22 cellular contexts compared by ENCODE assay signal in genomic region chr2:45872211-45872610, GRCh38.
DNase-seq lines count a peak whose midpoint lies in the region; ATAC-seq and TF ChIP-seq lines count a peak whose summit lies in the region.
"Had no signal": no experiment of that assay in that cellular context is flagged by ENCODE, and none has a peak within 500 bp of the region (broad histone marks: within the 10 kb centered on the region; RNA-seq: fewer than 3 reads in every experiment).

No MANE protein-coding gene starts in this region.

- H3K4me3 ChIP-seq in adrenal gland (no peak overlapping the region), mesendoderm (ENCODE audit: low read length) (no peak overlapping the region)
- H3K4me3 ChIP-seq: A549, body of pancreas, vagina had no signal

- DNase-seq in ACHN = peak; percentile 42
- DNase-seq in HK-2 (ENCODE audit: unreplicated experiment) = peak; percentile 36
- peak; percentile 35 to 82 (median 75) for DNase-seq in adrenal gland
- no peak for DNase-seq in left colon
- DNase-seq in GM03348 (ENCODE audit: low spot score) = no peak
- DNase-seq in CD4-positive, alpha-beta T cell = no peak
- DNase-seq in mesendoderm = no peak
- DNase-seq in GM10248 (ENCODE audit: extremely low spot score) = no peak
- DNase-seq: activated CD4-positive, alpha-beta memory T cell treated with anti-CD3 and anti-CD28 coated beads for 36 hours; activated naive CD8-positive, alpha-beta T cell treated with anti-CD3 and anti-CD28 coated beads for 36 hours; activated T-cell treated with anti-CD3 and anti-CD28 coated beads, Interleukin-2, amount 50 U/mL, for 48 hours; CD4-positive, CD25-positive, alpha-beta regulatory T cell; endodermal cell; Karpas-422; left cardiac atrium; NCI-H1105 treated with DMSO at 0.1 percent for 48 hours; NCI-H69; T-helper 1 cell had no signal

- no peaks in the 10 kb centered on the region for H3K27me3 ChIP-seq in adrenal gland
- H3K27me3 ChIP-seq in CD4-positive, alpha-beta T cell (ENCODE audit: control insufficient read depth, insufficient read depth, low read length) = no peaks in the 10 kb centered on the region
- no peaks in the 10 kb centered on the region for H3K27me3 ChIP-seq in mesendoderm (ENCODE audit: insufficient read depth, low read length, poor library complexity)
- H3K27me3 ChIP-seq: body of pancreas, vagina had no signal

- H2AK5ac ChIP-seq in mesendoderm (ENCODE audit: low read length) = no peak overlapping the region

- no peak overlapping the region for H4K8ac ChIP-seq in mesendoderm (ENCODE audit: low read depth, low read length)

- no peak overlapping the region for H3K9ac ChIP-seq in mesendoderm (ENCODE audit: low read length)

- H3K27ac ChIP-seq in adrenal gland = peak overlapping the region in 3 of 5 donors; percentile 1 to 37 (median 16)
- no peak overlapping the region for H3K27ac ChIP-seq in CD4-positive, alpha-beta T cell (ENCODE audit: low read depth, low read length)
- H3K27ac ChIP-seq in mesendoderm (ENCODE audit: low read depth, low read length) = no peak overlapping the region
- H3K27ac ChIP-seq: A549, body of pancreas, vagina had no signal

- H3K36me3 ChIP-seq in adrenal gland (replicated peaks in 1 of 2) (no peaks in the 10 kb centered on the region), mesendoderm (ENCODE audit: control insufficient read depth, insufficient read depth, low read length) (no peaks in the 10 kb centered on the region)
- H3K36me3 ChIP-seq: vagina had no signal

- intact Hi-C loops in adrenal gland (cut with DNase I) = no loop called here
- intact Hi-C loops in left colon (cut with DNase I, micrococcal nuclease) = no loop called here
- intact Hi-C loops in CD4-positive, alpha-beta T cell (cut with DNase I, micrococcal nuclease) = no loop called here

- peaks cover 0 to 5% (median 0%) of the 10 kb centered on the region in 3 donors for H3K9me3 ChIP-seq in adrenal gland (replicated peaks in 1 of 3)
- H3K9me3 ChIP-seq in CD4-positive, alpha-beta T cell (ENCODE audit: control insufficient read depth, low read length) = peaks cover 11% of the 10 kb centered on the region
- H3K9me3 ChIP-seq: body of pancreas, vagina had no signal

- H3K4me1 ChIP-seq in adrenal gland (replicated peaks in 1 of 2) (peaks cover 10 to 14% of the 10 kb centered on the region in 2 donors), mesendoderm (ENCODE audit: control insufficient read depth, low read depth, low read length) (no peaks in the 10 kb centered on the region)
- H3K4me1 ChIP-seq: A549 had no signal

- TF ChIP-seq POLR2A in adrenal gland (IDR thresholded peaks at IDR 0.05) = no peak

- peaks cover 11% of the 10 kb centered on the region for H3K9me3 Mint-ChIP-seq in CD4-positive, alpha-beta T cell

- H3K27me3 Mint-ChIP-seq in CD4-positive, alpha-beta T cell = no peaks in the 10 kb centered on the region
- H3K27me3 Mint-ChIP-seq: activated CD4-positive, alpha-beta memory T cell treated with anti-CD3 and anti-CD28 coated beads for 36 hours; activated naive CD8-positive, alpha-beta T cell treated with anti-CD3 and anti-CD28 coated beads for 36 hours; CD4-positive, CD25-positive, alpha-beta regulatory T cell had no signal

- H3K4me3 Mint-ChIP-seq in CD4-positive, alpha-beta T cell = no peak overlapping the region
- H3K4me3 Mint-ChIP-seq: activated CD4-positive, alpha-beta memory T cell treated with anti-CD3 and anti-CD28 coated beads for 36 hours; activated naive CD8-positive, alpha-beta T cell treated with anti-CD3 and anti-CD28 coated beads for 36 hours; CD4-positive, CD25-positive, alpha-beta regulatory T cell; endodermal cell; WTC11 had no signal

- no peak overlapping the region for H3K56ac ChIP-seq in mesendoderm (ENCODE audit: low read length)

- no peak overlapping the region for H3K23ac ChIP-seq in mesendoderm (ENCODE audit: low read length)

- ATAC-seq in left colon = peak; percentile 30
- ATAC-seq in CD4-positive, alpha-beta T cell (ENCODE audit: poor library complexity) = no peak
- ATAC-seq: body of pancreas, WTC11 had no signal

- H3K4me1 Mint-ChIP-seq in CD4-positive, alpha-beta T cell (ENCODE audit: low read depth) = peaks cover 3% of the 10 kb centered on the region
- H3K4me1 Mint-ChIP-seq: WTC11 had no signal

- no peak overlapping the region for H3K27ac Mint-ChIP-seq in CD4-positive, alpha-beta T cell
- H3K27ac Mint-ChIP-seq: activated CD4-positive, alpha-beta memory T cell treated with anti-CD3 and anti-CD28 coated beads for 36 hours; activated naive CD8-positive, alpha-beta T cell treated with anti-CD3 and anti-CD28 coated beads for 36 hours; CD4-positive, CD25-positive, alpha-beta regulatory T cell; endodermal cell; WTC11 had no signal

- WGBS in adrenal gland, 4 donors = 29 to 61% (median 40%) methylated on average over 5 of the region's 5 CpGs
- no CpG with 5 or more reads among the region's 5 CpGs for WGBS in mesendoderm (ENCODE audit: extremely low coverage, insufficient coverage, low lambda C conversion rate)

- H3K4me2 ChIP-seq in mesendoderm (ENCODE audit: low read length) = no peak overlapping the region
- H3K4me2 ChIP-seq: A549 had no signal

- no peak overlapping the region for H3K4ac ChIP-seq in mesendoderm (ENCODE audit: low read depth, low read length)

- POLR2A ChIA-PET in CD4-positive, alpha-beta T cell (lab: Charles Lee) = no interaction called here
- POLR2A ChIA-PET in GM10248 (lab: Yijun Ruan, JAX) = no interaction called here

- H4K5ac ChIP-seq in mesendoderm (ENCODE audit: low read length) = no peak overlapping the region

- H3K36me3 Mint-ChIP-seq in CD4-positive, alpha-beta T cell (ENCODE audit: low read depth) = peaks cover 20% of the 10 kb centered on the region

- no peak overlapping the region for H3K18ac ChIP-seq in mesendoderm (ENCODE audit: low read length)

- no peaks in the 10 kb centered on the region for H3K79me2 ChIP-seq in mesendoderm (ENCODE audit: control insufficient read depth, insufficient read depth, low read length)

- no peaks in the 10 kb centered on the region for H3K79me1 ChIP-seq in mesendoderm (ENCODE audit: low read length)

- TF ChIP-seq CTCF in adrenal gland (IDR thresholded peaks at IDR 0.05) = no peak
- no peak for TF ChIP-seq CTCF in CD4-positive, alpha-beta T cell (IDR thresholded peaks at IDR 0.05)
- TF ChIP-seq CTCF in GM10248 (IDR thresholded peaks at IDR 0.05; ENCODE audit: control extremely low read depth, extremely low read depth, low read depth, missing control alignments) = no peak

- no peak overlapping the region for H2BK15ac ChIP-seq in mesendoderm (replicated peaks; ENCODE audit: low read depth)

- CTCF ChIA-PET in CD4-positive, alpha-beta T cell (lab: Charles Lee) = no interaction called here
- CTCF ChIA-PET in GM10248 (lab: Yijun Ruan, JAX) = interaction anchor here (1.1 to 4.5 kb wide), 4 partner anchors 9 to 20 kb away, joined by 4 to 32 read pairs (median 4); no protein-coding TSS in a partner anchor

- H2BK5ac ChIP-seq in mesendoderm (ENCODE audit: low read length) = no peak overlapping the region

- H2BK120ac ChIP-seq in mesendoderm (ENCODE audit: low read depth, low read length) = no peak overlapping the region

- in situ Hi-C loops in ACHN (cut with HindIII; ENCODE audit: low pct_ligation_motif_present, low pct_unique_long_range_greater_than_20kb, low sequenced_read_pairs) = no loop called here

Comparison
In these comparisons a context has a peak if more than half of its experiments do, and no peak if none do; other contexts are left out.
1. DNase-seq: peak in ACHN (single experiment), HK-2 (single experiment) and adrenal gland (7 of 7); none in left colon (0 of 2), GM03348 (single experiment), CD4-positive, alpha-beta T cell (0 of 10), mesendoderm (single experiment) and GM10248 (single experiment).
2. H3K27ac ChIP-seq: peak in adrenal gland (3 of 5); none in CD4-positive, alpha-beta T cell (single experiment) and mesendoderm (single experiment).